In the genomic region with DNA sequence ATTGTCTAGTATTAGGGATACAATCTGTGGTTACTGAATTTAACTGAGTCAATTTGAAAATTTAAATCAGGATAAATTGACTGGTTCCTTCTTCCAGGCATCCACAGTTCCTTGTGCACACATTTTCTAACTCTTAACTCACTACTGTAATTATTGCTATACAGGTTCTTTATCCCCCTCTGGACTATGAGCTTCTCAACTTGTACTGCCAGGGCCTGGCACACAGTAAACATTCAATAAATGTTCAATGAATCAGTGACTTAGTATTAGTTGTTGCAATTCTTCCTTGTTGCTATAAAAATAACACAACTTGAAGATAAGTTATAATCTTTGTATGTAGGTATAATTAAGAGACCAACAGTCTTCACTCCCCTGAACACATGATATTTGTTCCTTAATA, we compare ENCODE assay signal across 8 cellular contexts.
"Had no signal": no experiment of that assay in that cellular context is flagged by ENCODE, and none has a peak within 500 bp of the region (broad histone marks: within the 10 kb centered on the region; RNA-seq: fewer than 3 reads in every experiment).

No MANE protein-coding gene starts in this region.

- ATAC-seq: GM23338, K562 had no signal

- DNase-seq: H9, HCEC 1CT, IMR-90 had no signal

- H3K4me3 ChIP-seq: GM23338, K562 had no signal

- FAIRE-seq: H1, H54, HTR-8/SVneo, K562 had no signal
